ENCODE assay signal across 15 cellular contexts in the genomic region with DNA sequence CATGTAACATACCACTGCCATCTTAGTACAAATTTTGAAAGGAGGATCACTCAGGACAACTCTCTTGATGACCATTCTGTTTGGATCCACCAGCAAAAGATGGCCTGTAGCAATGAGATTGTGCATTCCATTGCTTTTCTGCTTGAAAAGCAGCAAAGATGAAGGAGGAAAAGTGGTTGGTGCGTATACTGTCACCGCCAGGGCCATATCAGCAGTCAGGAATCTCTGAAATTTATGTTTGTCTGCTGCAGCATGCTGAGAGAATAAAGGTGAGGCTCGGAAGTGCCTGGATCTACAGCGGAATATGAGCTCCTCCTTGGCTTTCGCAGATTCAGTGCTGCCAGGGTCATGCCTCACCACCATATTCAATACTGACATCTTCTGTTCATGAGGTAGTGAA.
A peak's percentile ranks its signal among the peaks of the same experiment; 100 is the strongest.
DNase-seq lines count a peak whose midpoint lies in the region; FAIRE-seq and TF ChIP-seq lines count a peak whose summit lies in the region.
"Had no signal": no experiment of that assay in that cellular context is flagged by ENCODE, and none has a peak within 500 bp of the region (broad histone marks: within the 10 kb centered on the region; RNA-seq: fewer than 3 reads in every experiment).

No MANE protein-coding gene starts in this region.

- H3K9me3 ChIP-seq in AG04450 (ENCODE audit: control insufficient read depth, insufficient read depth, low read length), result peaks cover under 1% of the 10 kb centered on the region
- no peaks in the 10 kb centered on the region for H3K9me3 ChIP-seq in mucosa of rectum (ENCODE audit: control insufficient read depth in 2 of 2, low read length in 2 of 2)
- H3K9me3 ChIP-seq in stomach, result no peaks in the 10 kb centered on the region
- H3K9me3 ChIP-seq in spleen, result no peaks in the 10 kb centered on the region
- H3K9me3 ChIP-seq: HAP-1 had no signal

- intact Hi-C loops in stomach (cut with DNase I; ENCODE audit: low total_unique reads), result no loop called here
- intact Hi-C loops in spleen (cut with DNase I; ENCODE audit: low total_unique reads), result no loop called here

- WGBS in stomach, 5 donors, result 91 to 99% (median 96%) methylated on average over 5 of the region's 5 CpGs
- 90 to 98% (median 93%) methylated on average over 5 of the region's 5 CpGs for WGBS in spleen, 5 donors

- TF ChIP-seq CTCF in AG04450 (IDR thresholded peaks at IDR 0.05; ENCODE audit: low read depth, low read length) (no peak), bronchial epithelial cell (IDR thresholded peaks at IDR 0.05; ENCODE audit: insufficient read depth, low read length, severe bottlenecking) (no peak), stomach (IDR thresholded peaks at IDR 0.05) (no peak), spleen (IDR thresholded peaks at IDR 0.05 in 8 of 11, conservative IDR thresholded peaks at IDR 0.05 in 3 of 11) (no peak)

- CTCF ChIA-PET in AG04450 (lab: Charles Lee), result no interaction called here

- no peaks in the 10 kb centered on the region for H3K36me3 ChIP-seq in bronchial epithelial cell (ENCODE audit: control insufficient read depth, insufficient read depth, low read length)
- H3K36me3 ChIP-seq in mucosa of rectum (ENCODE audit: control insufficient read depth in 2 of 2, insufficient read depth in 2 of 2, low read length in 2 of 2), result no peaks in the 10 kb centered on the region
- H3K36me3 ChIP-seq in stomach, result no peaks in the 10 kb centered on the region
- no peaks in the 10 kb centered on the region for H3K36me3 ChIP-seq in spleen
- H3K36me3 ChIP-seq: HAP-1 had no signal

- H3K9ac ChIP-seq in mucosa of rectum (ENCODE audit: low read depth in 1 of 2, low read length in 2 of 2), result no peak overlapping the region

- POLR2A ChIA-PET in AG04450 (lab: Yijun Ruan, JAX), result interaction anchor here (1.4 to 2.2 kb wide), 3 partner anchors 17 to 498 kb away, joined by 3 to 13 read pairs (median 7); no protein-coding TSS in a partner anchor

- H3K4me1 ChIP-seq in mucosa of rectum (ENCODE audit: control insufficient read depth in 2 of 2, insufficient read depth in 2 of 2, low read length in 2 of 2) (peaks cover 0 to 2% of the 10 kb centered on the region in 2 donors), stomach (peaks cover 0 to 10% (median 0%) of the 10 kb centered on the region in 4 donors), spleen (no peaks in the 10 kb centered on the region)
- H3K4me1 ChIP-seq: HAP-1 had no signal

- H3K4me3 ChIP-seq in AG04450 (ENCODE audit: low read depth, low read length), result no peak overlapping the region
- no peak overlapping the region for H3K4me3 ChIP-seq in bronchial epithelial cell (ENCODE audit: low read depth, low read length)
- no peak overlapping the region for H3K4me3 ChIP-seq in mucosa of rectum (ENCODE audit: low read length in 2 of 2)
- no peak overlapping the region for H3K4me3 ChIP-seq in stomach
- no peak overlapping the region for H3K4me3 ChIP-seq in spleen
- H3K4me3 ChIP-seq: HAP-1 had no signal

- FAIRE-seq in bronchial epithelial cell (lab: Jason Lieb, UNC) (peak; percentile 13), GM12891 (lab: Jason Lieb, UNC) (no peak)
- FAIRE-seq: GM12892, H1 had no signal

- no peak for TF ChIP-seq POLR2A in stomach (IDR thresholded peaks at IDR 0.05)
- no peak for TF ChIP-seq POLR2A in GM12891 (IDR thresholded peaks at IDR 0.05; ENCODE audit: low read depth, low read length)
- TF ChIP-seq POLR2A in spleen (IDR thresholded peaks at IDR 0.05), result no peak

- no peak for TF ChIP-seq EP300 in stomach (IDR thresholded peaks at IDR 0.05)

- H3K27ac ChIP-seq in AG04450 (ENCODE audit: low read depth, low read length), result peak overlapping the region; percentile 68
- peak overlapping the region; percentile 13 to 61 for H3K27ac ChIP-seq in mucosa of rectum (ENCODE audit: low read depth in 2 of 2, low read length in 2 of 2)
- H3K27ac ChIP-seq in stomach, result peak overlapping the region; percentile 12 to 72 (median 61)
- H3K27ac ChIP-seq in spleen, result peak overlapping the region in 4 of 8 donors; percentile 39 to 62 (median 52)

- H3K27me3 ChIP-seq in AG04450 (ENCODE audit: control insufficient read depth, insufficient read depth, low read length) (no peaks in the 10 kb centered on the region), bronchial epithelial cell (ENCODE audit: control insufficient read depth, insufficient read depth, low read length) (peaks cover 2% of the 10 kb centered on the region), mucosa of rectum (ENCODE audit: control insufficient read depth in 2 of 2, insufficient read depth in 2 of 2, low read length in 2 of 2) (peaks cover 0 to 2% of the 10 kb centered on the region in 2 donors), stomach (no peaks in the 10 kb centered on the region), spleen (replicated peaks in 1 of 7) (peaks cover 0 to 14% (median 0%) of the 10 kb centered on the region in 7 donors)

- DNase-seq in AG04450 (ENCODE audit: low read depth, low spot score) (no peak), bronchial epithelial cell (ENCODE audit: low read depth) (no peak), stomach (no peak), GDM1 (lab: John Stamatoyannopoulos, UW) (no peak), GM12891 (ENCODE audit: insufficient read length, low spot score) (no peak), spleen (no peak)
- DNase-seq: ACHN; C1 segment of cervical spinal cord; Calu3; CD4-positive, alpha-beta T cell; DMS 273 treated with DMSO at 0.1 percent for 48 hours had no signal

TF ChIP-seq in GM12891, 5 proteins besides CTCF, POLR2A, EP300 and RAD21:
- TF ChIP-seq POLR2AphosphoS5 (IDR thresholded peaks at IDR 0.05; ENCODE audit: low read depth, low read length) (no peak), POU2F2 (IDR thresholded peaks at IDR 0.05; ENCODE audit: low read depth, low read length) (no peak)
